Comparison of ENCODE assay signal across 19 cellular contexts in the genomic region with DNA sequence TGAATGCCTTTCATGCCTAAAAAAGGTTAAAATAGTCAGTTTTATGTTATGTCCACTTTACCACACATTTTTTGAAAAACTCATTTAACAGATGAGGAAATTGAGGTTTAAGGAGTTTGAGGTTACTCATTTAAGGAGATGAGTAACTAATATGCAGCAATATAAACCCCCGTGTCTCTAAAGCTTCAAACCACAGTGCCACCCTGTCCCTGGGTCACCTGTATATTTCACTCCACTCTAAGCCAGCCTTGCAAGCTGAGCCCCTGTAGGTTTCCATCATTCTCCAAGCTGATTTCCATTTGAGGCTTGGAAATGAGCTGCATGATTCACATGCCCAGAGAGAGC.
DNase-seq lines count a peak whose midpoint lies in the region; ATAC-seq and TF ChIP-seq lines count a peak whose summit lies in the region.
"Had no signal": no experiment of that assay in that cellular context is flagged by ENCODE, and none has a peak within 500 bp of the region (broad histone marks: within the 10 kb centered on the region; RNA-seq: fewer than 3 reads in every experiment).

No MANE protein-coding gene starts in this region.

- H3K79me1 ChIP-seq in trophoblast cell (ENCODE audit: low read length) = peaks cover 11% of the 10 kb centered on the region

- H2BK12ac ChIP-seq in trophoblast cell (ENCODE audit: low read length) = no peak overlapping the region

- H2BK120ac ChIP-seq in trophoblast cell (ENCODE audit: insufficient read depth, low read length, poor library complexity) = no peak overlapping the region

- no peak overlapping the region for H3K4me2 ChIP-seq in trophoblast cell (ENCODE audit: low read length)

- H3K4me1 ChIP-seq in HEK293 (ENCODE audit: control insufficient read depth, insufficient read depth, low read length) (peaks cover 27% of the 10 kb centered on the region), NT2/D1 (ENCODE audit: insufficient read depth, insufficient read length) (peaks cover 2% of the 10 kb centered on the region), trophoblast cell (ENCODE audit: control insufficient read depth in 1 of 2, insufficient read depth in 2 of 2, low read length in 2 of 2) (peaks cover 4 to 17% of the 10 kb centered on the region in 2 experiments)
- H3K4me1 ChIP-seq: HAP-1 had no signal

- no peak overlapping the region for H4K91ac ChIP-seq in trophoblast cell (ENCODE audit: low read depth, low read length)

- H3K9ac ChIP-seq in NT2/D1 (ENCODE audit: insufficient read length, low read depth) = no peak overlapping the region
- no peak overlapping the region for H3K9ac ChIP-seq in trophoblast cell (ENCODE audit: low read length)

- no CpG with 5 or more reads among the region's 1 CpG for WGBS in trophoblast cell (ENCODE audit: extremely low coverage, insufficient coverage, insufficient read length)

- H3K27ac ChIP-seq in HEK293 (ENCODE audit: extremely low read depth, low read depth, low read length) (peak overlapping the region; percentile 89), coronary artery (peak overlapping the region; percentile 60 to 80), trophoblast cell (ENCODE audit: low read depth, low read length) (peak overlapping the region; percentile 72)
- H3K27ac ChIP-seq: hepatocyte, stomach had no signal

- no peak overlapping the region for H3K4me3 ChIP-seq in HEK293 (ENCODE audit: low read depth, low read length)
- H3K4me3 ChIP-seq in NT2/D1 (ENCODE audit: insufficient read length, low read depth) = no peak overlapping the region
- H3K4me3 ChIP-seq in coronary artery = no peak overlapping the region
- no peak overlapping the region for H3K4me3 ChIP-seq in trophoblast cell (ENCODE audit: low read depth, low read length)
- H3K4me3 ChIP-seq: HAP-1, hepatocyte, sigmoid colon, stomach had no signal

- peaks cover 3% of the 10 kb centered on the region for H3K79me2 ChIP-seq in trophoblast cell (ENCODE audit: control insufficient read depth, insufficient read depth, low read length, poor library complexity)
- H3K79me2 ChIP-seq: hepatocyte had no signal

- H3K36me3 ChIP-seq in HEK293 (ENCODE audit: control insufficient read depth in 2 of 2, insufficient read depth in 1 of 2, low read length in 2 of 2) (peaks cover 6 to 10% of the 10 kb centered on the region in 2 experiments; a peak in 2 of 3 replicates), NT2/D1 (ENCODE audit: insufficient read depth, insufficient read length, low read length) (peaks cover 87% of the 10 kb centered on the region), trophoblast cell (ENCODE audit: control insufficient read depth in 1 of 2, insufficient read depth in 2 of 2, low read length in 2 of 2) (peaks cover 32 to 62% of the 10 kb centered on the region in 2 experiments)

- no peak for ATAC-seq in HG03457 (IDR thresholded peaks at IDR 0.05; ENCODE audit: unreplicated experiment)
- ATAC-seq: activated CD4-positive, alpha-beta T cell treated with anti-CD3 and anti-CD28 coated beads for 36 hours had no signal

- POLR2A ChIA-PET in HEK293 (lab: Yijun Ruan, JAX) = interaction anchor here (0.5 to 1.2 kb wide), 3 partner anchors 32 to 198 kb away, joined by 3 to 5 read pairs (median 4); no protein-coding TSS in a partner anchor

- H3K27me3 ChIP-seq in NT2/D1 (ENCODE audit: insufficient read depth, insufficient read length) = no peaks in the 10 kb centered on the region
- no peaks in the 10 kb centered on the region for H3K27me3 ChIP-seq in trophoblast cell (ENCODE audit: insufficient read depth, low read length)
- H3K27me3 ChIP-seq: hepatocyte, sigmoid colon, stomach had no signal

- no peak overlapping the region for H3K23ac ChIP-seq in trophoblast cell (ENCODE audit: low read length)

- H4K8ac ChIP-seq in trophoblast cell (ENCODE audit: low read depth, low read length) = no peak overlapping the region

- H4K12ac ChIP-seq in trophoblast cell (ENCODE audit: low read depth, low read length) = no peak overlapping the region

- H2AK5ac ChIP-seq in trophoblast cell (ENCODE audit: low read length) = no peak overlapping the region

- H3K18ac ChIP-seq in trophoblast cell (ENCODE audit: low read length) = no peak overlapping the region

- no peak overlapping the region for H3K14ac ChIP-seq in trophoblast cell (ENCODE audit: low read length)

- in situ Hi-C loops in ACHN (cut with HindIII; ENCODE audit: low pct_ligation_motif_present, low pct_unique_long_range_greater_than_20kb, low sequenced_read_pairs) = no loop called here

- no peak overlapping the region for H2BK5ac ChIP-seq in trophoblast cell (ENCODE audit: low read depth, low read length, poor library complexity)

- H2AFZ ChIP-seq in trophoblast cell (ENCODE audit: insufficient read depth, low read length, poor library complexity) = no peak overlapping the region
- H2AFZ ChIP-seq: hepatocyte had no signal

- no peak overlapping the region for H3K4ac ChIP-seq in trophoblast cell (ENCODE audit: low read depth, low read length)

- TF ChIP-seq CTCF in HEK293 (tag by site-specific recombination; IDR thresholded peaks at IDR 0.05) = no peak
- TF ChIP-seq CTCF in coronary artery (IDR thresholded peaks at IDR 0.05) = no peak

- DNase-seq in NT2/D1 (ENCODE audit: low read depth, low spot score) (peak; percentile 30), coronary artery (ENCODE audit: low spot score) (no peak), trophoblast cell (no peak), ACHN (no peak), RKO (ENCODE audit: low spot score) (no peak)
- DNase-seq in activated naive CD4-positive, alpha-beta T cell treated with anti-CD3 and anti-CD28 coated beads, Interleukin-2, amount 50 U/mL, for 16 hours = no peak
- DNase-seq: activated CD4-positive, alpha-beta T cell treated with anti-CD3 and anti-CD28 coated beads for 36 hours; Kasumi-1; NCI-H1436; NCI-H2171; NCI-H69; OCI-M1; sigmoid colon; stimulated activated CD4-positive, alpha-beta T cell treated with anti-CD3 and anti-CD28 coated beads, Interleukin-1b, Interleukin-23, amount 100 ng/mL, for 48 hours; stomach had no signal

- CTCF ChIA-PET in HEK293 (lab: Yijun Ruan, JAX) = interaction anchor here (0.5 to 1.7 kb wide), 5 partner anchors 35 to 360 kb away, joined by 3 to 4 read pairs (median 4); no protein-coding TSS in a partner anchor

- H3K9me3 ChIP-seq in HEK293 (ENCODE audit: control insufficient read depth, insufficient read depth, low read depth, low read length) = no peaks in the 10 kb centered on the region
- H3K9me3 ChIP-seq in NT2/D1 (ENCODE audit: insufficient read depth, low read length) = no peaks in the 10 kb centered on the region
- H3K9me3 ChIP-seq in trophoblast cell (ENCODE audit: insufficient read depth, low read depth, low read length) = no peaks in the 10 kb centered on the region
- H3K9me3 ChIP-seq: HAP-1, sigmoid colon, stomach had no signal

TF ChIP-seq in HEK293, 187 proteins besides CTCF, POLR2A, EP300 and RAD21:
- TF ChIP-seq ZBTB20 (tag by site-specific recombination; IDR thresholded peaks at IDR 0.05) = no peak
- no peak for TF ChIP-seq SALL2 (tag by site-specific recombination; IDR thresholded peaks at IDR 0.05; ENCODE audit: borderline replicate concordance)
- TF ChIP-seq ZSCAN16 (tag by site-specific recombination; IDR thresholded peaks at IDR 0.05) = no peak
- TF ChIP-seq BCL11A (tag by site-specific recombination; IDR thresholded peaks at IDR 0.05; ENCODE audit: low read depth) = no peak
- no peak for TF ChIP-seq ZNF155 (tag by site-specific recombination; IDR thresholded peaks at IDR 0.05)
- no peak for TF ChIP-seq GLI2 (tag by site-specific recombination; IDR thresholded peaks at IDR 0.05; ENCODE audit: borderline replicate concordance, low read depth)
- TF ChIP-seq OVOL3 (tag by site-specific recombination; IDR thresholded peaks at IDR 0.05) = no peak
- TF ChIP-seq ZNF221 (tag by site-specific recombination; IDR thresholded peaks at IDR 0.05; ENCODE audit: borderline replicate concordance) = no peak
- TF ChIP-seq ZNF624 (tag by site-specific recombination; IDR thresholded peaks at IDR 0.05) = no peak
- TF ChIP-seq, protein P1, sequence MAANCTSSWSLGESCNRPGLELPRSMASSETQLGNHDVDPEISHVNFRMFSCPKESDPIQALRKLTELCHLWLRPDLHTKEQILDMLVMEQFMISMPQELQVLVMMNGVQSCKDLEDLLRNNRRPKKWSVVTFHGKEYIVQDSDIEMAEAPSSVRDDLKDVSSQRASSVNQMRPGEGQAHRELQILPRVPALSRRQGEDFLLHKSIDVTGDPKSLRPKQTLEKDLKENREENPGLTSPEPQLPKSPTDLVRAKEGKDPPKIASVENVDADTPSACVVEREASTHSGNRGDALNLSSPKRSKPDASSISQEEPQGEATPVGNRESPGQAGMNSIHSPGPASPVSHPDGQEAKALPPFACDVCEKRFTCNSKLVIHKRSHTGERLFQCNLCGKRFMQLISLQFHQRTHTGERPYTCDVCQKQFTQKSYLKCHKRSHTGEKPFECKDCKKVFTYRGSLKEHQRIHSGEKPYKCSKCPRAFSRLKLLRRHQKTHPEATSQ (tag by site-specific recombination; IDR thresholded peaks at IDR 0.05) = no peak
- TF ChIP-seq, protein P2, sequence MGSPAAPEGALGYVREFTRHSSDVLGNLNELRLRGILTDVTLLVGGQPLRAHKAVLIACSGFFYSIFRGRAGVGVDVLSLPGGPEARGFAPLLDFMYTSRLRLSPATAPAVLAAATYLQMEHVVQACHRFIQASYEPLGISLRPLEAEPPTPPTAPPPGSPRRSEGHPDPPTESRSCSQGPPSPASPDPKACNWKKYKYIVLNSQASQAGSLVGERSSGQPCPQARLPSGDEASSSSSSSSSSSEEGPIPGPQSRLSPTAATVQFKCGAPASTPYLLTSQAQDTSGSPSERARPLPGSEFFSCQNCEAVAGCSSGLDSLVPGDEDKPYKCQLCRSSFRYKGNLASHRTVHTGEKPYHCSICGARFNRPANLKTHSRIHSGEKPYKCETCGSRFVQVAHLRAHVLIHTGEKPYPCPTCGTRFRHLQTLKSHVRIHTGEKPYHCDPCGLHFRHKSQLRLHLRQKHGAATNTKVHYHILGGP (tag by site-specific recombination; IDR thresholded peaks at IDR 0.05) = no peak
- no peak for TF ChIP-seq YY1 (tag by site-specific recombination; IDR thresholded peaks at IDR 0.05)
- TF ChIP-seq KLF1 (tag by site-specific recombination; IDR thresholded peaks at IDR 0.05) = no peak
TF ChIP-seq in HEK293: peak in this region for 0.
